In the genomic region with DNA sequence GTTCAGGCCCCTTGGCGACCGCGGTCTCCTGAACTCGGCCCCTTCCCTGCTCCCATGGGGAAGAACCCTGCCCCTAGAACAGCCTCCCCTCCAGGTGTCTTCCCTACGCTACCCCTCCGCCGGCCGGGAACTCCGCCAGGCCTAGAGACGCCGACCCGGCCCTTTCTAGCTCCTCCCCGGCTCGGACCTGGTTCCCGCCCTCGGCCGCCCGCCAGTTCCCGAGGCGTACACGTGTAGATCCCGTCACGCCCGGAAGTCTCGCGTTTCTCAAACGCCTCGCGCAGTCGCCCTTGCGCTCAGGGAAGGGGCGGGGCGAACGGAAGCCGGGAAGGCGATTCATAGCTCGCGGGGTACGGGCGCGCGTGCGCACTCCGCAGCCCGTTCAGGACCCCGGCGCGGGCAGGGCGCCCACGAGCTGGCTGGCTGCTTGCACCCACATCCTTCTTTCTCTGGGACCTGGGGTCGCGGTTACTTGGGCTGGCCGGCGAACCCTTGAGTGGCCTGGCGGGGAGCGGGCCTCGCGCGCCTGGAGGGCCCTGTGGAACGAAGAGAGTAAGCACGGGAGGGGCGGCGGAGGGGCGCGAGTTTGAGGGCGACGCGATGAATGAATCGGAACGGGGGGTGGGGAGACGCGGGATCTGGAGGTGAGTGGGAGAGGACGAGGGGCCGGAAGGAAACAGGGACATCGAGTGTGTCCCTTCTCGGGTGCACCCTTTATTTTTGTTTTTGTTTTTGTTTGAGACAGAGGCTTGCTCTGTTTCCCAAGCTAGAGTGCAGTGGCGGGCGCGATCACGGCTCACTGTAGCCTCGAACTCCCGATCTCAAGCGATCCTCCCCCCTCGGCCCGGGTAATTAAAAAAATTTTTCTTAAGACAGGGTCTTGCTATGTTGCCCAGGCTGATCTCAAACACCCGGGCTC, we compare ENCODE assay signal across 1 cellular context.
TF ChIP-seq lines count a peak whose summit lies in the region.

Gene POP7, plus strand, starts transcription at position 369 of the 919 bp plus-strand sequence. CDS start 710 bp downstream, outside the sequence.

TF ChIP-seq in SK-N-SH, 30 proteins besides CTCF, POLR2A, EP300 and RAD21 (continued from another document):
- TF ChIP-seq IRF3 (IDR thresholded peaks at IDR 0.05; ENCODE audit: low read depth, low read length) (no peak), EZH2phosphoT487 (IDR thresholded peaks at IDR 0.05; ENCODE audit: borderline replicate concordance, low read depth) (no peak), SMC3 (IDR thresholded peaks at IDR 0.05; ENCODE audit: low read depth, low read length) (no peak), FOXM1 (IDR thresholded peaks at IDR 0.05; ENCODE audit: low read depth) (no peak), JUND (IDR thresholded peaks at IDR 0.05) (no peak), TCF12 (IDR thresholded peaks at IDR 0.05) (no peak), TEAD4 (IDR thresholded peaks at IDR 0.05; ENCODE audit: borderline replicate concordance, insufficient read depth) (no peak), RFX5 (IDR thresholded peaks at IDR 0.05; ENCODE audit: low read length) (0 out of 2 replicates have a peak, but pooled peaks have one; percentile 8), ELF1 (IDR thresholded peaks at IDR 0.05) (peak; percentile 89), MEF2A (IDR thresholded peaks at IDR 0.05; ENCODE audit: borderline replicate concordance, low read depth) (no peak), RCOR1 (IDR thresholded peaks at IDR 0.05; ENCODE audit: low read length) (no peak)
- TF ChIP-seq, protein P1, sequence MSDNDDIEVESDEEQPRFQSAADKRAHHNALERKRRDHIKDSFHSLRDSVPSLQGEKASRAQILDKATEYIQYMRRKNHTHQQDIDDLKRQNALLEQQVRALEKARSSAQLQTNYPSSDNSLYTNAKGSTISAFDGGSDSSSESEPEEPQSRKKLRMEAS (IDR thresholded peaks at IDR 0.05; ENCODE audit: low read depth): peak; percentile 91
- TF ChIP-seq, protein P2, sequence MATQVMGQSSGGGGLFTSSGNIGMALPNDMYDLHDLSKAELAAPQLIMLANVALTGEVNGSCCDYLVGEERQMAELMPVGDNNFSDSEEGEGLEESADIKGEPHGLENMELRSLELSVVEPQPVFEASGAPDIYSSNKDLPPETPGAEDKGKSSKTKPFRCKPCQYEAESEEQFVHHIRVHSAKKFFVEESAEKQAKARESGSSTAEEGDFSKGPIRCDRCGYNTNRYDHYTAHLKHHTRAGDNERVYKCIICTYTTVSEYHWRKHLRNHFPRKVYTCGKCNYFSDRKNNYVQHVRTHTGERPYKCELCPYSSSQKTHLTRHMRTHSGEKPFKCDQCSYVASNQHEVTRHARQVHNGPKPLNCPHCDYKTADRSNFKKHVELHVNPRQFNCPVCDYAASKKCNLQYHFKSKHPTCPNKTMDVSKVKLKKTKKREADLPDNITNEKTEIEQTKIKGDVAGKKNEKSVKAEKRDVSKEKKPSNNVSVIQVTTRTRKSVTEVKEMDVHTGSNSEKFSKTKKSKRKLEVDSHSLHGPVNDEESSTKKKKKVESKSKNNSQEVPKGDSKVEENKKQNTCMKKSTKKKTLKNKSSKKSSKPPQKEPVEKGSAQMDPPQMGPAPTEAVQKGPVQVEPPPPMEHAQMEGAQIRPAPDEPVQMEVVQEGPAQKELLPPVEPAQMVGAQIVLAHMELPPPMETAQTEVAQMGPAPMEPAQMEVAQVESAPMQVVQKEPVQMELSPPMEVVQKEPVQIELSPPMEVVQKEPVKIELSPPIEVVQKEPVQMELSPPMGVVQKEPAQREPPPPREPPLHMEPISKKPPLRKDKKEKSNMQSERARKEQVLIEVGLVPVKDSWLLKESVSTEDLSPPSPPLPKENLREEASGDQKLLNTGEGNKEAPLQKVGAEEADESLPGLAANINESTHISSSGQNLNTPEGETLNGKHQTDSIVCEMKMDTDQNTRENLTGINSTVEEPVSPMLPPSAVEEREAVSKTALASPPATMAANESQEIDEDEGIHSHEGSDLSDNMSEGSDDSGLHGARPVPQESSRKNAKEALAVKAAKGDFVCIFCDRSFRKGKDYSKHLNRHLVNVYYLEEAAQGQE (IDR thresholded peaks at IDR 0.05; ENCODE audit: low read depth, low read length): no peak
